ENCODE assay signal across 32 cellular contexts in genomic region chr3:183087184-183087583, GRCh38.
"Had no signal": no experiment of that assay in that cellular context is flagged by ENCODE, and none has a peak within 500 bp of the region (broad histone marks: within the 10 kb centered on the region; RNA-seq: fewer than 3 reads in every experiment).

No MANE protein-coding gene starts in this region.

- H3K4me1 Mint-ChIP-seq: activated B cell treated with CpG ODN at 0.5 μM for 24 hours; activated naive CD4-positive, alpha-beta T cell treated with anti-CD3 and anti-CD28 coated beads, Interleukin-2, amount 10 ng/mL, durations not matched to agents 7 days and 5 days; activated naive CD4-positive, alpha-beta T cell treated with anti-CD3 and anti-CD28 coated beads, Interleukin-2, amount 50 U/mL, for 24 hours; brain had no signal

- H3K27ac Mint-ChIP-seq: activated B cell treated with CpG ODN at 0.5 μM for 24 hours; activated CD4-positive, alpha-beta memory T cell treated with anti-CD3 and anti-CD28 coated beads for 36 hours; activated CD8-positive, alpha-beta T cell treated with anti-CD3 and anti-CD28 coated beads for 36 hours; activated naive CD4-positive, alpha-beta T cell treated with anti-CD3 and anti-CD28 coated beads, Interleukin-2, amount 10 ng/mL, durations not matched to agents 7 days and 5 days; activated naive CD4-positive, alpha-beta T cell treated with anti-CD3 and anti-CD28 coated beads, Interleukin-2, amount 50 U/mL, for 24 hours; activated naive CD8-positive, alpha-beta T cell; activated T-cell treated with anti-CD3 and anti-CD28 coated beads, Interleukin-2, amount 50 U/mL, for 24 hours; activated T-helper 2 cell treated with anti-CD3 and anti-CD28 coated beads, Interferon-gamma antibody, Interleukin-2, Interleukin-4, amounts not matched to agents 10 μg/mL and 5 μg/mL and 100 μg/mL, durations not matched to agents 14 hours and 24 hours and 36 hours; brain; T-helper 1 cell treated with Interleukin-12 subunit alpha and Interleukin-12 subunit beta and Interleukin-4 antibody, amounts not matched to agents 30 μg/mL and 1 μg/mL, for 36 hours; T-helper 2 cell treated with Interferon-gamma antibody and Interleukin-4, amounts not matched to agents 5 μg/mL and 100 μg/mL, for 36 hours had no signal

- ATAC-seq: activated CD8-positive, alpha-beta T cell treated with anti-CD3 and anti-CD28 coated beads for 36 hours had no signal

- H3K27ac ChIP-seq: ascending aorta, cardiac muscle cell, VCaP had no signal

- H3K27me3 Mint-ChIP-seq: activated B cell treated with CpG ODN at 0.5 μM for 24 hours; activated CD4-positive, alpha-beta memory T cell treated with anti-CD3 and anti-CD28 coated beads for 36 hours; activated CD8-positive, alpha-beta T cell treated with anti-CD3 and anti-CD28 coated beads for 36 hours; activated naive CD4-positive, alpha-beta T cell treated with anti-CD3 and anti-CD28 coated beads, Interleukin-2, amount 10 ng/mL, durations not matched to agents 7 days and 5 days; activated naive CD4-positive, alpha-beta T cell treated with anti-CD3 and anti-CD28 coated beads, Interleukin-2, amount 50 U/mL, for 24 hours; activated naive CD8-positive, alpha-beta T cell; activated T-cell treated with anti-CD3 and anti-CD28 coated beads, Interleukin-2, amount 50 U/mL, for 24 hours; brain had no signal

- FAIRE-seq: bronchial epithelial cell, colon, TTC549 had no signal

- DNase-seq: activated B cell treated with CpG ODN at 0.5 μM for 24 hours; activated CD4-positive, alpha-beta memory T cell treated with anti-CD3 and anti-CD28 coated beads for 36 hours; activated CD4-positive, alpha-beta T cell treated with anti-CD3 and anti-CD28 coated beads for 4 hours; activated CD4-positive, alpha-beta T cell treated with anti-CD3 and anti-CD28 coated beads, Interleukin-2, amount 50 U/mL, for 1 hour; activated CD4-positive, alpha-beta T cell treated with anti-CD3 and anti-CD28 coated beads, Interleukin-2, amount 50 U/mL, for 4 hours; activated CD4-positive, CD25-positive, alpha-beta regulatory T cell treated with anti-CD3 and anti-CD28 coated beads, Interleukin-2, amount 50 U/mL, for 72 hours; activated CD8-positive, alpha-beta memory T cell treated with anti-CD3 and anti-CD28 coated beads, Interleukin-2, amount 50 U/mL, for 48 hours; activated CD8-positive, alpha-beta T cell treated with anti-CD3 and anti-CD28 coated beads for 36 hours; activated effector memory CD4-positive, alpha-beta T cell treated with Interleukin-2 at 50 U/mL for 16 hours; activated gamma-delta T cell; activated naive CD4-positive, alpha-beta T cell treated with anti-CD3 and anti-CD28 coated beads, Interleukin-2, amount 10 ng/mL, durations not matched to agents 7 days and 5 days; activated naive CD4-positive, alpha-beta T cell treated with Interleukin-2 at 50 U/mL for 16 hours; activated T-cell treated with anti-CD3 and anti-CD28 coated beads, Interleukin-2, amount 50 U/mL, for 24 hours; activated T-cell treated with anti-CD3 and anti-CD28 coated beads, Interleukin-2, amount 50 U/mL, for 48 hours; amygdala; anterior cingulate cortex; caudate nucleus; T-helper 1 cell; T-helper 2 cell; T-helper 9 cell had no signal

- H3K9me3 ChIP-seq: ascending aorta had no signal

- H3K4me3 Mint-ChIP-seq: activated B cell treated with CpG ODN at 0.5 μM for 24 hours; activated CD4-positive, alpha-beta memory T cell treated with anti-CD3 and anti-CD28 coated beads for 36 hours; activated CD8-positive, alpha-beta T cell treated with anti-CD3 and anti-CD28 coated beads for 36 hours; activated naive CD4-positive, alpha-beta T cell treated with anti-CD3 and anti-CD28 coated beads, Interleukin-2, amount 10 ng/mL, durations not matched to agents 7 days and 5 days; activated naive CD4-positive, alpha-beta T cell treated with anti-CD3 and anti-CD28 coated beads, Interleukin-2, amount 50 U/mL, for 24 hours; activated naive CD8-positive, alpha-beta T cell; activated T-cell treated with anti-CD3 and anti-CD28 coated beads, Interleukin-2, amount 50 U/mL, for 24 hours; brain; T-helper 1 cell treated with Interleukin-12 subunit alpha and Interleukin-12 subunit beta and Interleukin-4 antibody, amounts not matched to agents 30 μg/mL and 1 μg/mL, for 36 hours; T-helper 2 cell treated with Interferon-gamma antibody and Interleukin-4, amounts not matched to agents 5 μg/mL and 100 μg/mL, for 36 hours had no signal

- H3K4me3 ChIP-seq: ascending aorta, cardiac muscle cell had no signal

- H3K4me1 ChIP-seq: ascending aorta had no signal

- H3K9me3 Mint-ChIP-seq: activated B cell treated with CpG ODN at 0.5 μM for 24 hours; activated CD4-positive, alpha-beta memory T cell treated with anti-CD3 and anti-CD28 coated beads for 36 hours; activated CD8-positive, alpha-beta T cell treated with anti-CD3 and anti-CD28 coated beads for 36 hours; activated naive CD4-positive, alpha-beta T cell treated with anti-CD3 and anti-CD28 coated beads, Interleukin-2, amount 10 ng/mL, durations not matched to agents 7 days and 5 days; activated naive CD4-positive, alpha-beta T cell treated with anti-CD3 and anti-CD28 coated beads, Interleukin-2, amount 50 U/mL, for 24 hours; activated T-cell treated with anti-CD3 and anti-CD28 coated beads, Interleukin-2, amount 50 U/mL, for 24 hours; activated T-helper 2 cell treated with anti-CD3 and anti-CD28 coated beads, Interferon-gamma antibody, Interleukin-2, Interleukin-4, amounts not matched to agents 10 μg/mL and 5 μg/mL and 100 μg/mL, durations not matched to agents 14 hours and 24 hours and 36 hours; brain; T-helper 1 cell treated with Interleukin-12 subunit alpha and Interleukin-12 subunit beta and Interleukin-4 antibody, amounts not matched to agents 30 μg/mL and 1 μg/mL, for 36 hours; T-helper 2 cell treated with Interferon-gamma antibody and Interleukin-4, amounts not matched to agents 5 μg/mL and 100 μg/mL, for 36 hours had no signal

- H3K27me3 ChIP-seq: ascending aorta, cardiac muscle cell had no signal
